11 cellular contexts compared by ENCODE assay signal in genomic region chr2:190415794-190416729, GRCh38. TPM values are rescaled to one million over a fixed set of nuclear protein-coding genes. Genes with fewer than 3 reads are reported as not detected.
DNase-seq lines count a peak whose midpoint lies in the region; ATAC-seq lines count a peak whose summit lies in the region.
"Had no signal": no experiment of that assay in that cellular context is flagged by ENCODE, and none has a peak within 500 bp of the region (broad histone marks: within the 10 kb centered on the region; RNA-seq: fewer than 3 reads in every experiment).

No MANE protein-coding gene starts in this region.

- peaks cover 14 to 46% (median 27%) of the 10 kb centered on the region in 10 experiments for H3K4me1 ChIP-seq in BLaER1 treated with 17β-estradiol and CSF1 and Interleukin-3, amounts not matched to agents 10 nM and 100 nM

- no peaks in the 10 kb centered on the region for H3K36me3 ChIP-seq in BLaER1 treated with 17β-estradiol and CSF1 and Interleukin-3, amounts not matched to agents 10 nM and 100 nM

- no peak overlapping the region for H3K4me3 ChIP-seq in BLaER1 treated with 17β-estradiol and CSF1 and Interleukin-3, amounts not matched to agents 10 nM and 100 nM
- H3K4me3 ChIP-seq: GM23248 had no signal

- H3K9ac ChIP-seq in BLaER1 treated with 17β-estradiol and CSF1 and Interleukin-3, amounts not matched to agents 10 nM and 100 nM, result peak overlapping the region in 1 of 11 experiments; percentile 28; a peak in 2 of 22 replicates
- H3K9ac ChIP-seq: GM23248 had no signal

- DNase-seq in NCI-H69 (lab: John Stamatoyannopoulos, UW) (peak; percentile 49), fibroblast of peridontal ligament (ENCODE audit: extremely low read depth) (peak; percentile 34), medulla oblongata (ENCODE audit: extremely low spot score) (no peak), HT-29 (ENCODE audit: low spot score) (no peak), nucleus accumbens (lab: John Stamatoyannopoulos, UW) (no peak)
- DNase-seq: GM23248, midbrain had no signal

- H3K9me3 ChIP-seq in BLaER1 treated with 17β-estradiol and CSF1 and Interleukin-3, amounts not matched to agents 10 nM and 100 nM (replicated peaks in 1 of 11), result no peaks in the 10 kb centered on the region

- no peaks in the 10 kb centered on the region for H3K27me3 ChIP-seq in BLaER1 treated with 17β-estradiol and CSF1 and Interleukin-3, amounts not matched to agents 10 nM and 100 nM

- no peaks in the 10 kb centered on the region for H4K20me1 ChIP-seq in BLaER1 treated with 17β-estradiol and CSF1 and Interleukin-3, amounts not matched to agents 10 nM and 100 nM

- H3K27ac ChIP-seq in BLaER1 treated with 17β-estradiol and CSF1 and Interleukin-3, amounts not matched to agents 10 nM and 100 nM, result peak overlapping the region in 2 of 11 experiments; percentile 2 to 22; a peak in 4 of 22 replicates
- H3K27ac ChIP-seq: GM23248, RWPE1 had no signal

- peak; percentile 60 for ATAC-seq in GM19043 (IDR thresholded peaks at IDR 0.05; ENCODE audit: low read depth, unreplicated experiment)
- no peak for ATAC-seq in HG03439 (IDR thresholded peaks at IDR 0.05; ENCODE audit: unreplicated experiment)

- H3K4me2 ChIP-seq in BLaER1 treated with 17β-estradiol and CSF1 and Interleukin-3, amounts not matched to agents 10 nM and 100 nM, result peak overlapping the region; percentile 8 to 45 (median 33); a peak in 14 of 22 replicates

RNA-seq across cellular contexts. Expression of gene MFSD6, which starts 7.9 kb away (rescaled TPM):
- total RNA-seq in HT-29 (2014; rRNA removed; shearing (Covaris generic)), result 38.3 and 45.1 TPM in 2 replicates

Comparison
In these comparisons a context has a peak if more than half of its experiments do, and no peak if none do; other contexts are left out.
1. DNase-seq: peak in NCI-H69 (single experiment) and fibroblast of peridontal ligament (single experiment); none in medulla oblongata (single experiment), HT-29 (single experiment) and nucleus accumbens (0 of 56).